Comparison of ENCODE assay signal across 35 cellular contexts in genomic region chr5:119862654-119863053, GRCh38.
"Had no signal": no experiment of that assay in that cellular context is flagged by ENCODE, and none has a peak within 500 bp of the region (broad histone marks: within the 10 kb centered on the region; RNA-seq: fewer than 3 reads in every experiment).

No MANE protein-coding gene starts in this region.

- H3K4me3 ChIP-seq: MG63 had no signal

- H3K9me3 ChIP-seq: MG63 had no signal

- H3K36me3 ChIP-seq: MG63 had no signal

- DNase-seq: Karpas-422, Kasumi-1, KG1, MG63, MM.1S, MV-4-11, NCI-H1048, NCI-H1092, NCI-H1092 treated with DMSO at 0.1 percent for 48 hours, NCI-H1105, NCI-H1105 treated with DMSO at 0.1 percent for 48 hours, NCI-H1417, NCI-H1417 treated with DMSO at 0.1 percent for 48 hours, NCI-H1436, NCI-H1436 treated with DMSO at 0.1 percent for 48 hours, NCI-H146, NCI-H1694, NCI-H1694 treated with DMSO at 0.1 percent for 48 hours, NCI-H187, NCI-H187 treated with DMSO at 0.1 percent for 48 hours, NCI-H1930, NCI-H2029, NCI-H2029 treated with DMSO at 0.1 percent for 48 hours, NCI-H2081, NCI-H2107, NCI-H2171, NCI-H2171 treated with DMSO at 0.1 percent for 48 hours, NCI-H2227 treated with DMSO at 0.1 percent for 48 hours, NCI-H226, NCI-H345, NCI-H446, NCI-H446 treated with DMSO at 0.1 percent for 48 hours, NCI-H510A, NCI-H510A treated with DMSO at 0.1 percent for 48 hours had no signal

- H3K9ac ChIP-seq: KMS-11 had no signal

- H3K27ac ChIP-seq: KMS-11 had no signal

- H3K4me2 ChIP-seq: KMS-11 had no signal

- H3K27me3 ChIP-seq: MG63 had no signal
